In the genomic region with DNA sequence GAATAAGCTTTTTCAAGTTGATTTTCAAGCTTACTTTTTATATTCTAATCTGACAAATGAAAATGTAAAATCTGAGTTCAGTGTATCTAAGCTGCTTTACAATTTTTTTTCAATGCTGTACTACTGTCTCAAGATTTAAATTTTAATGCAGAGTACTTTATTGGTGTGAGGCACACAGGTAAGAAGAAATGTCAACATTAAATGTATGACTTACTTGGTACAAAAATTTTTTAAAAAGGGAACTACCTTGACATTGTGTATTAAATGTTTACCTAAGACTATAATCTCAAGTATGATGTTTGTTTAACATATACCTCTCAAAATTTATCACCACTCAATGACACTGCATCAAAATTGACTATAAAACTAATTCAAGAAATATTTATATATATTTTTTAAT, we compare ENCODE assay signal across 28 cellular contexts.
"Had no signal": no experiment of that assay in that cellular context is flagged by ENCODE, and none has a peak within 500 bp of the region (broad histone marks: within the 10 kb centered on the region; RNA-seq: fewer than 3 reads in every experiment).

No MANE protein-coding gene starts in this region.

- ATAC-seq: natural killer cell; psoas muscle; right cardiac atrium; sciatic nerve; stimulated activated memory B cell treated with anti-CD40 and anti-IgM and Interleukin-4, amounts not matched to agents 10 μg/mL and 1 μg/mL and 100 μg/mL, for 72 hours; stimulated activated naive CD8-positive, alpha-beta T cell treated with anti-CD3 and anti-CD28 coated beads, Interleukin-15, amount 100 ng/mL, for 72 hours; stimulated activated naive CD8-positive, alpha-beta T cell treated with anti-CD3 and anti-CD28 coated beads, Interleukin-15, Interleukin-2, amounts not matched to agents 100 U/mL and 50 U/mL, for 24 hours; upper lobe of right lung had no signal

- H3K4me2 ChIP-seq: neural progenitor cell, smooth muscle cell had no signal

- H3K27ac ChIP-seq: neural progenitor cell, ovary, parathyroid adenoma, psoas muscle, skin epidermis, spleen, suprapubic skin, testis, tibial artery, transverse colon, upper lobe of right lung, uterus had no signal

- H2AFZ ChIP-seq: neural progenitor cell, parathyroid adenoma had no signal

- H3K4me3 ChIP-seq: neural progenitor cell, ovary, psoas muscle, skin epidermis, smooth muscle cell, spleen, suprapubic skin, testis, tibial artery, transverse colon, upper lobe of right lung, uterus had no signal

- H3K9me3 ChIP-seq: ovary, psoas muscle, spleen, suprapubic skin, testis, tibial artery, transverse colon, upper lobe of right lung, uterus had no signal

- H3K27me3 ChIP-seq: neural progenitor cell, ovary, spleen, suprapubic skin, testis, tibial artery, transverse colon, upper lobe of right lung, uterus had no signal

- H3K9ac ChIP-seq: neural progenitor cell, parathyroid adenoma had no signal

- DNase-seq: natural killer cell; occipital lobe; ovary; posterior cingulate gyrus; psoas muscle; right cardiac atrium; spleen; stimulated activated CD4-positive, alpha-beta T cell treated with anti-CD3 and anti-CD28 coated beads, Interleukin-12 subunit alpha, Interleukin-12 subunit beta, amount 100 ng/mL, for 4 hours; stimulated activated CD4-positive, alpha-beta T cell treated with anti-CD3 and anti-CD28 coated beads, Interleukin-1b, Interleukin-23, amount 100 ng/mL, for 48 hours; stimulated activated CD4-positive, alpha-beta T cell treated with anti-CD3 and anti-CD28 coated beads, Interleukin-4, amount 100 ng/mL, for 1 hour; stimulated activated CD4-positive, alpha-beta T cell treated with anti-CD3 and anti-CD28 coated beads, Interleukin-4, amount 100 ng/mL, for 4 hours; stimulated activated CD8-positive, alpha-beta memory T cell treated with anti-CD3 and anti-CD28 coated beads, Interleukin-4, amount 100 ng/mL, for 48 hours; stimulated activated naive CD4-positive, alpha-beta T cell; stimulated activated naive CD8-positive, alpha-beta T cell treated with anti-CD3 and anti-CD28 coated beads, Interleukin-15, amount 100 ng/mL, for 72 hours; stimulated activated naive CD8-positive, alpha-beta T cell treated with anti-CD3 and anti-CD28 coated beads, Interleukin-15, Interleukin-2, amounts not matched to agents 100 U/mL and 50 U/mL, for 24 hours; substantia nigra; testis; tibial artery; transverse colon; upper lobe of right lung; uterus had no signal

- H3K36me3 ChIP-seq: neural progenitor cell, ovary, spleen, suprapubic skin, tibial artery, upper lobe of right lung, uterus had no signal

- H3K4me1 ChIP-seq: neural progenitor cell, parathyroid adenoma, psoas muscle, spleen, suprapubic skin, testis, tibial artery, transverse colon, upper lobe of right lung, uterus had no signal

- H3K79me2 ChIP-seq: parathyroid adenoma had no signal
